ENCODE assay signal across 1 cellular context in genomic region chr16:47047804-47048203, GRCh38.
TF ChIP-seq lines count a peak whose summit lies in the region.

No MANE protein-coding gene starts in this region.

TF ChIP-seq in GM23338, 12 proteins besides CTCF, POLR2A, EP300 and RAD21 (continued from another document):
- TF ChIP-seq ZNF462 (CRISPR knock-in tag; IDR thresholded peaks at IDR 0.05) (no peak), REST (IDR thresholded peaks at IDR 0.05; ENCODE audit: unreplicated experiment) (no peak)
